In genomic region chr1:108716437-108717230, GRCh38 we compare ENCODE assay signal across 20 cellular contexts. TPM values are rescaled to one million over a fixed set of nuclear protein-coding genes. Genes with fewer than 3 reads are reported as not detected.
"Had no signal": no experiment of that assay in that cellular context is flagged by ENCODE, and none has a peak within 500 bp of the region (broad histone marks: within the 10 kb centered on the region; RNA-seq: fewer than 3 reads in every experiment).

No MANE protein-coding gene starts in this region.

- H3K36me3 Mint-ChIP-seq: activated naive CD4-positive, alpha-beta T cell treated with anti-CD3 and anti-CD28 coated beads, Interleukin-2, amount 50 U/mL, for 72 hours; stimulated activated memory B cell treated with anti-CD40 and anti-IgM and Interleukin-4, amounts not matched to agents 10 μg/mL and 1 μg/mL and 100 μg/mL, for 72 hours had no signal

- H3K9me3 Mint-ChIP-seq: activated naive CD4-positive, alpha-beta T cell treated with anti-CD3 and anti-CD28 coated beads, Interleukin-2, amount 50 U/mL, for 72 hours; stimulated activated memory B cell treated with anti-CD40 and anti-IgM and Interleukin-4, amounts not matched to agents 10 μg/mL and 1 μg/mL and 100 μg/mL, for 72 hours; T-helper 1 cell treated with Interleukin-12 subunit alpha and Interleukin-12 subunit beta and Interleukin-4 antibody, amounts not matched to agents 30 μg/mL and 1 μg/mL, for 36 hours had no signal

- H3K4me1 Mint-ChIP-seq: stimulated activated memory B cell treated with anti-CD40 and anti-IgM and Interleukin-4, amounts not matched to agents 10 μg/mL and 1 μg/mL and 100 μg/mL, for 72 hours had no signal

- H3K27me3 ChIP-seq: adrenal gland, ovary, upper lobe of right lung had no signal

- H3K9me3 ChIP-seq: adrenal gland, lower lobe of right lung, ovary, upper lobe of right lung had no signal

- H3K27ac ChIP-seq: adrenal gland, lower lobe of right lung, ovary, upper lobe of right lung had no signal

- H3K27ac Mint-ChIP-seq: activated naive CD4-positive, alpha-beta T cell treated with anti-CD3 and anti-CD28 coated beads, Interleukin-2, amount 50 U/mL, for 72 hours; stimulated activated memory B cell treated with anti-CD40 and anti-IgM and Interleukin-4, amounts not matched to agents 10 μg/mL and 1 μg/mL and 100 μg/mL, for 72 hours; T-helper 1 cell treated with Interleukin-12 subunit alpha and Interleukin-12 subunit beta and Interleukin-4 antibody, amounts not matched to agents 30 μg/mL and 1 μg/mL, for 36 hours had no signal

- H3K36me3 ChIP-seq: adrenal gland, lower lobe of right lung, ovary, upper lobe of right lung had no signal

- H3K4me1 ChIP-seq: adrenal gland, lower lobe of right lung, upper lobe of right lung had no signal

- H3K4me3 Mint-ChIP-seq: stimulated activated memory B cell treated with anti-CD40 and anti-IgM and Interleukin-4, amounts not matched to agents 10 μg/mL and 1 μg/mL and 100 μg/mL, for 72 hours; T-helper 1 cell treated with Interleukin-12 subunit alpha and Interleukin-12 subunit beta and Interleukin-4 antibody, amounts not matched to agents 30 μg/mL and 1 μg/mL, for 36 hours had no signal

- H3K4me3 ChIP-seq: adrenal gland, coronary artery, lower lobe of right lung, ovary, upper lobe of right lung had no signal

- DNase-seq: activated CD4-positive, alpha-beta T cell treated with anti-CD3 and anti-CD28 coated beads, Interleukin-2, amount 50 U/mL, for 1 hour; activated CD8-positive, alpha-beta memory T cell treated with anti-CD3 and anti-CD28 coated beads for 24 hours; activated CD8-positive, alpha-beta memory T cell treated with anti-CD3 and anti-CD28 coated beads, Interleukin-2, amount 50 U/mL, for 48 hours; activated effector memory CD4-positive, alpha-beta T cell treated with anti-CD3 and anti-CD28 coated beads, Interleukin-2, amount 50 U/mL, for 16 hours; activated T-cell treated with anti-CD3 and anti-CD28 coated beads, Interleukin-2, amount 50 U/mL, for 48 hours; adrenal gland; central memory CD4-positive, alpha-beta T cell; glutamatergic neuron; hippocampal formation; islet precursor cell; lower lobe of right lung; ovary; stimulated activated CD4-positive, alpha-beta T cell treated with anti-CD3 and anti-CD28 coated beads, Interleukin-4, amount 100 ng/mL, for 4 hours; upper lobe of right lung had no signal

RNA-seq across cellular contexts. Expression of gene FNDC7, which starts 3.9 kb away (rescaled TPM):
- total RNA-seq: esophagus mucosa, lower lobe of right lung, sciatic nerve, upper lobe of right lung had no signal
